Comparison of ENCODE assay signal across 25 cellular contexts in genomic region chr10:25867321-25867720, GRCh38.
DNase-seq lines count a peak whose midpoint lies in the region; ATAC-seq and TF ChIP-seq lines count a peak whose summit lies in the region.
"Had no signal": no experiment of that assay in that cellular context is flagged by ENCODE, and none has a peak within 500 bp of the region (broad histone marks: within the 10 kb centered on the region; RNA-seq: fewer than 3 reads in every experiment).

No MANE protein-coding gene starts in this region.

- peaks cover 9% of the 10 kb centered on the region for H3K9me3 Mint-ChIP-seq in Calu3 (ENCODE audit: low read depth, unreplicated experiment)

- no peak for ATAC-seq in GM18861 (IDR thresholded peaks at IDR 0.05; ENCODE audit: unreplicated experiment)
- no peak for ATAC-seq in omental fat pad (ENCODE audit: low FRiP score)
- ATAC-seq: activated CD4-positive, alpha-beta T cell treated with anti-CD3 and anti-CD28 coated beads for 36 hours; naive thymus-derived CD4-positive, alpha-beta T cell had no signal

- DNase-seq in Calu3 (no peak), LoVo (ENCODE audit: low spot score) (peak; percentile 31), SW480 (ENCODE audit: low spot score) (peak; percentile 33), fibroblast of the aortic adventitia (ENCODE audit: low read depth) (peak; percentile 37), NCI-H82 treated with DMSO at 0.1 percent for 48 hours (lab: John Stamatoyannopoulos, UW; ENCODE audit: unreplicated experiment) (no peak), omental fat pad (ENCODE audit: low spot score) (no peak), NCI-H345 treated with DMSO at 0.1 percent for 48 hours (lab: John Stamatoyannopoulos, UW; ENCODE audit: unreplicated experiment) (no peak)
- DNase-seq: activated CD4-positive, alpha-beta T cell treated with anti-CD3 and anti-CD28 coated beads for 36 hours; activated CD8-positive, alpha-beta memory T cell treated with anti-CD3 and anti-CD28 coated beads for 24 hours; activated effector memory CD4-positive, alpha-beta T cell treated with anti-CD3 and anti-CD28 coated beads, Interleukin-2, amount 50 U/mL, for 16 hours; activated naive CD8-positive, alpha-beta T cell treated with anti-CD3 and anti-CD28 coated beads for 36 hours; dorsolateral prefrontal cortex; GF-D8; kidney; midbrain; naive thymus-derived CD4-positive, alpha-beta T cell; NCI-H1092 treated with DMSO at 0.1 percent for 48 hours; NCI-H1930; RPMI8226; SK-N-SH; tibial artery had no signal

- peak overlapping the region; percentile 31 for H3K27ac Mint-ChIP-seq in Calu3 (ENCODE audit: unreplicated experiment)
- H3K27ac Mint-ChIP-seq: activated CD4-positive, alpha-beta T cell treated with anti-CD3 and anti-CD28 coated beads for 36 hours; activated naive CD8-positive, alpha-beta T cell treated with anti-CD3 and anti-CD28 coated beads for 36 hours; naive thymus-derived CD4-positive, alpha-beta T cell had no signal

- H3K36me3 Mint-ChIP-seq in Calu3 (ENCODE audit: insufficient read depth, unreplicated experiment) = no peaks in the 10 kb centered on the region
- H3K36me3 Mint-ChIP-seq: activated naive CD8-positive, alpha-beta T cell treated with anti-CD3 and anti-CD28 coated beads for 36 hours had no signal

- no peak for TF ChIP-seq CTCF in Calu3 (IDR thresholded peaks at IDR 0.05; ENCODE audit: unreplicated experiment)
- no peak for TF ChIP-seq CTCF in fibroblast of the aortic adventitia (IDR thresholded peaks at IDR 0.05; ENCODE audit: insufficient read depth, low read length)
- TF ChIP-seq CTCF in omental fat pad (IDR thresholded peaks at IDR 0.05) = no peak

- H3K4me3 ChIP-seq in fibroblast of the aortic adventitia (ENCODE audit: low read depth, low read length) = no peak overlapping the region
- H3K4me3 ChIP-seq: ascending aorta; BLaER1 treated with 17β-estradiol and CSF1 and Interleukin-3, amounts not matched to agents 10 nM and 100 nM; dorsolateral prefrontal cortex; HAP-1; tibial artery had no signal

- BruUV-seq in Calu3 (replicated peaks; lab: Mats Ljungman, UMichigan) = no TSS peak

- H3K27me3 Mint-ChIP-seq in Calu3 (ENCODE audit: unreplicated experiment) = no peaks in the 10 kb centered on the region

- intact Hi-C loops in Calu3 (cut with micrococcal nuclease; ENCODE audit: unreplicated experiment) = no loop called here

- CTCF ChIA-PET in Calu3 (lab: Charles Lee) = interaction anchor here (1.8 kb wide), 1 partner anchor 8 kb away, joined by 9 read pairs; no protein-coding TSS in a partner anchor

- no peak overlapping the region for H3K4me3 Mint-ChIP-seq in Calu3 (ENCODE audit: low read depth, unreplicated experiment)
- H3K4me3 Mint-ChIP-seq: activated CD4-positive, alpha-beta T cell treated with anti-CD3 and anti-CD28 coated beads for 36 hours; activated naive CD8-positive, alpha-beta T cell treated with anti-CD3 and anti-CD28 coated beads for 36 hours; naive thymus-derived CD4-positive, alpha-beta T cell had no signal

- H3K4me1 Mint-ChIP-seq in Calu3 (ENCODE audit: low read depth, unreplicated experiment) = peaks cover 23% of the 10 kb centered on the region
- H3K4me1 Mint-ChIP-seq: activated CD4-positive, alpha-beta T cell treated with anti-CD3 and anti-CD28 coated beads for 36 hours; activated naive CD8-positive, alpha-beta T cell treated with anti-CD3 and anti-CD28 coated beads for 36 hours; naive thymus-derived CD4-positive, alpha-beta T cell had no signal

Comparison
In these comparisons a context has a peak if more than half of its experiments do, and no peak if none do; other contexts are left out.
1. DNase-seq: peak in LoVo (single experiment), SW480 (single experiment) and fibroblast of the aortic adventitia (single experiment); none in Calu3 (single experiment), NCI-H82 treated with DMSO at 0.1 percent for 48 hours (single experiment), omental fat pad (single experiment) and NCI-H345 treated with DMSO at 0.1 percent for 48 hours (single experiment).